In genomic region chr10:110209399-110209925, GRCh38 we compare ENCODE assay signal across 8 cellular contexts. TPM values are rescaled to one million over a fixed set of nuclear protein-coding genes. Genes with fewer than 3 reads are reported as not detected.
DNase-seq lines count a peak whose midpoint lies in the region; ATAC-seq and TF ChIP-seq lines count a peak whose summit lies in the region.

No MANE protein-coding gene starts in this region.

- H3K9ac ChIP-seq in DND-41 (ENCODE audit: low read depth, low read length) (peak overlapping the region; percentile 30; the same call in 1 of the 2 replicates), colonic mucosa (ENCODE audit: low read depth in 2 of 2, low read length in 2 of 2) (peak overlapping the region; percentile 63 to 95)

- intact Hi-C loops in colonic mucosa (cut with DNase I), result no loop called here

- ATAC-seq in DND-41 (ENCODE audit: insufficient read depth, low read depth), result 0 out of 3 replicates have a peak, but pooled peaks have one; percentile 6
- ATAC-seq in GM19351 (IDR thresholded peaks at IDR 0.05; ENCODE audit: unreplicated experiment), result no peak
- ATAC-seq in GM19397 (IDR thresholded peaks at IDR 0.05; ENCODE audit: unreplicated experiment), result no peak

- peaks cover 88% of the 10 kb centered on the region for H3K27me3 ChIP-seq in DND-41 (ENCODE audit: insufficient read depth, low read length, poor library complexity)
- no peaks in the 10 kb centered on the region for H3K27me3 ChIP-seq in colonic mucosa

- H3K79me2 ChIP-seq in DND-41 (ENCODE audit: insufficient read depth, low read length), result no peaks in the 10 kb centered on the region

- peak; percentile 35 for DNase-seq in DND-41
- peak; percentile 45 for DNase-seq in LoVo (ENCODE audit: low spot score)
- no peak for DNase-seq in colonic mucosa
- peak; percentile 85 for DNase-seq in left kidney (ENCODE audit: low read depth, low spot score)
- DNase-seq in stimulated activated CD4-positive, alpha-beta T cell treated with anti-CD3 and anti-CD28 coated beads, Interleukin-2, amount 100 ng/mL, for 24 hours, result peak; percentile 69 to 71

- no peaks in the 10 kb centered on the region; the same call in 1 of the 2 replicates for H4K20me1 ChIP-seq in DND-41 (ENCODE audit: insufficient read depth, low read length)

- H3K4me1 ChIP-seq in DND-41 (ENCODE audit: insufficient read depth, low read length) (peaks cover 48% of the 10 kb centered on the region), colonic mucosa (peaks cover 5% of the 10 kb centered on the region)

- H3K4me3 ChIP-seq in DND-41 (ENCODE audit: low read depth in 1 of 2, low read length in 2 of 2) (peak overlapping the region in 1 of 2 experiments; percentile 76; a peak in 3 of 4 replicates), WI38 (ENCODE audit: low read depth, low read length) (peak overlapping the region; percentile 83), colonic mucosa (peak overlapping the region; percentile 70)

- no peak overlapping the region for H3K27ac ChIP-seq in DND-41 (ENCODE audit: low read length)
- peak overlapping the region; percentile 85 for H3K27ac ChIP-seq in colonic mucosa

- no peak for TF ChIP-seq CTCF in DND-41 (IDR thresholded peaks at IDR 0.05; ENCODE audit: borderline replicate concordance, extremely low read depth, low read length, poor library complexity, severe bottlenecking)
- TF ChIP-seq CTCF in WI38 (IDR thresholded peaks at IDR 0.05; ENCODE audit: low read depth, low read length), result no peak
- TF ChIP-seq CTCF in colonic mucosa (IDR thresholded peaks at IDR 0.05), result no peak

- H3K9me3 ChIP-seq in DND-41 (ENCODE audit: insufficient read depth, low read length, severe bottlenecking), result no peaks in the 10 kb centered on the region
- no peaks in the 10 kb centered on the region for H3K9me3 ChIP-seq in colonic mucosa

- H2AFZ ChIP-seq in DND-41 (ENCODE audit: low read depth, low read length), result peak overlapping the region; percentile 20; the same call in 1 of the 2 replicates

- H3K4me2 ChIP-seq in DND-41 (ENCODE audit: insufficient read depth, low read length), result peak overlapping the region; percentile 93

- H3K36me3 ChIP-seq in DND-41 (ENCODE audit: insufficient read depth, low read length) (no peaks in the 10 kb centered on the region), colonic mucosa (no peaks in the 10 kb centered on the region)

RNA-seq across cellular contexts. Expression of gene MXI1, which starts 2.1 kb away (rescaled TPM):
- total RNA-seq in colonic mucosa, result 100 to 1,000 TPM in 1 of 2 donors, 10 to 100 TPM in 1; 58.0 to 304 TPM
